11 cellular contexts compared by ENCODE assay signal in genomic region chr3:177419904-177420601, GRCh38.
DNase-seq lines count a peak whose midpoint lies in the region; ATAC-seq and TF ChIP-seq lines count a peak whose summit lies in the region.
"Had no signal": no experiment of that assay in that cellular context is flagged by ENCODE, and none has a peak within 500 bp of the region (broad histone marks: within the 10 kb centered on the region; RNA-seq: fewer than 3 reads in every experiment).

No MANE protein-coding gene starts in this region.

- H3K9me2 ChIP-seq in hepatocyte (replicated peaks; ENCODE audit: insufficient read depth), result no peaks in the 10 kb centered on the region

- no peaks in the 10 kb centered on the region for H3K4me1 ChIP-seq in hepatocyte (ENCODE audit: insufficient read depth)

- DNase-seq in BJ (ENCODE audit: low read depth), result peak; percentile 44
- DNase-seq in epithelial cell of prostate (ENCODE audit: low read depth, low spot score), result no peak
- DNase-seq in left colon, result no peak
- no peak for DNase-seq in hepatocyte (ENCODE audit: low spot score)
- no peak for DNase-seq in HUDEP-2 (lab: John Stamatoyannopoulos, UW; ENCODE audit: unreplicated experiment in 76 of 76)
- no peak for DNase-seq in GOT3 (lab: John Stamatoyannopoulos, UW)
- DNase-seq: NCI-H1930 had no signal

- POLR2A ChIA-PET in BJ (lab: Charles Lee), result no interaction called here

- TF ChIP-seq CTCF in BJ (IDR thresholded peaks at IDR 0.05; ENCODE audit: insufficient read depth, low read depth, low read length) (no peak), hepatocyte (IDR thresholded peaks at IDR 0.05; ENCODE audit: poor library complexity) (no peak)

- WGBS in hepatocyte (ENCODE audit: low lambda C conversion rate, missing lambda C conversion rate), result 73% methylated on average over 7 of the region's 7 CpGs

- H3K4me2 ChIP-seq in hepatocyte, result no peak overlapping the region

- H3K27me3 ChIP-seq in BJ (ENCODE audit: control insufficient read depth, insufficient read depth, low read length) (no peaks in the 10 kb centered on the region), hepatocyte (no peaks in the 10 kb centered on the region)
- H3K27me3 ChIP-seq: gastroesophageal sphincter had no signal

- no peaks in the 10 kb centered on the region for H4K20me1 ChIP-seq in hepatocyte (ENCODE audit: insufficient read depth, poor library complexity, severe bottlenecking)

- intact Hi-C loops in left colon (cut with DNase I, micrococcal nuclease), result loop anchor here in 1 of 2 donors (10.0 kb wide), 1 partner anchor 45 kb away; no protein-coding TSS in a partner anchor

- H3K27ac ChIP-seq in epithelial cell of prostate (peak overlapping the region; percentile 4), hepatocyte (no peak overlapping the region)
- H3K27ac ChIP-seq: gastroesophageal sphincter, HL-60 had no signal

- no peak overlapping the region for H2AFZ ChIP-seq in hepatocyte

- H3K9me3 ChIP-seq in hepatocyte (ENCODE audit: low read depth), result no peaks in the 10 kb centered on the region
- H3K9me3 ChIP-seq: gastroesophageal sphincter had no signal

- no peaks in the 10 kb centered on the region for H3K36me3 ChIP-seq in BJ (ENCODE audit: control insufficient read depth, insufficient read depth, low read length)
- H3K36me3 ChIP-seq in hepatocyte (replicated peaks; ENCODE audit: insufficient read depth, low read depth), result no peaks in the 10 kb centered on the region
- H3K36me3 ChIP-seq: gastroesophageal sphincter had no signal

- ATAC-seq in GM18519 (IDR thresholded peaks at IDR 0.05; ENCODE audit: low FRiP score, unreplicated experiment) (peak; percentile 56), HG03520 (IDR thresholded peaks at IDR 0.05; ENCODE audit: unreplicated experiment) (peak; percentile 48), left colon (no peak)
- ATAC-seq: gastroesophageal sphincter had no signal

- CTCF ChIA-PET in BJ (lab: Yijun Ruan, JAX), result no interaction called here

- H3K79me2 ChIP-seq in hepatocyte, result no peaks in the 10 kb centered on the region

- H3K4me3 ChIP-seq in BJ (ENCODE audit: low read depth, low read length), result no peak overlapping the region
- H3K4me3 ChIP-seq in hepatocyte, result no peak overlapping the region
- H3K4me3 ChIP-seq: gastroesophageal sphincter had no signal
